ENCODE assay signal across 8 cellular contexts in the genomic region with DNA sequence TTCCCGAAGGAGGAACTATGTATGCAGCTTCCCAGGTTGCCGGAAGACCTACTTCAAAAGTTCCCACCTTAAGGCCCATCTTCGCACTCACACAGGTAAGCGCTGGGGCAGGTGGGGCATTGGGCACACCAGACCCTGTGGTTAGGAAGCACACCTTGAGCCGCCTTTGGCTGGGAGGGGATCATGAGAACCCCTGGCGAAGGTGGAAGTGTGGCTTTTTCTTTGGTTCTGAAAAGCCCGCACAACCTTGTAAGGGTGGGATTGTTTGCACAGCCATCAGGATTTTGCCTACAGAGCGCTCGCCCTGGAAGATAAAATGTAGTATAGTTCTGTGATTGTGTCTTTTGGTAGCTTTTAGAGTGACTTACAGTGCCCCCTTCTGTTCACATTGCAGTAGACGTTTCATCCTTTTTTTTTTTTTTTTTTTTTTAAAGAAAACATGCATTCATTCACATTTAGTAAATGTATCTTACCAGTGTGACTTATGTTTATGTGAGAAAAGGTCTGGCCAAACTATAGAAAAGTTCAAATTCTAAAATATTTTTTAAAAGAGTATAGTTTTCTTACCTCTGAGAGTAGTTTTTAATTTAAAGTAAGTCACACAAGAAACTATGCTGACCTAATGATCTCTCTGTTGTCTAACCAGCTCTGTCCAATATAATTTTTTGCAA. TPM values are rescaled to one million over a fixed set of nuclear protein-coding genes. Genes with fewer than 3 reads are reported as not detected.
DNase-seq lines count a peak whose midpoint lies in the region; ATAC-seq, FAIRE-seq and TF ChIP-seq lines count a peak whose summit lies in the region.

No MANE protein-coding gene starts in this region.

- H3K4me3 ChIP-seq in breast epithelium (no peak overlapping the region), liver (ENCODE audit: low read depth in 1 of 3, low read length in 3 of 3) (peak overlapping the region; percentile 27 to 88 (median 40))

- H3K4me1 ChIP-seq in breast epithelium, result no peaks in the 10 kb centered on the region
- H3K4me1 ChIP-seq in liver (ENCODE audit: control insufficient read depth in 4 of 4, insufficient read depth in 4 of 4, low read length in 3 of 4), result peaks cover 0 to 46% (median 37%) of the 10 kb centered on the region in 4 donors

- no peak for ATAC-seq in HG03097 (IDR thresholded peaks at IDR 0.05; ENCODE audit: low FRiP score, unreplicated experiment)

- H3K27me3 ChIP-seq in breast epithelium, result no peaks in the 10 kb centered on the region
- no peaks in the 10 kb centered on the region for H3K27me3 ChIP-seq in liver (ENCODE audit: control insufficient read depth in 4 of 4, insufficient read depth in 4 of 4, low read length in 3 of 4)

- intact Hi-C loops in breast epithelium (cut with DNase I; ENCODE audit: low total_unique reads), result loop anchor here (10.0 kb wide), 2 partner anchors 244 to 494 kb away; a partner anchor contains a TSS

- TF ChIP-seq RAD21 in liver (IDR thresholded peaks at IDR 0.05), result peak; percentile 81 to 87

- no peaks in the 10 kb centered on the region for H3K9me3 ChIP-seq in breast epithelium
- H3K9me3 ChIP-seq in liver (ENCODE audit: control insufficient read depth in 4 of 4, low read length in 3 of 4), result no peaks in the 10 kb centered on the region

- TF ChIP-seq POLR2A in breast epithelium (IDR thresholded peaks at IDR 0.05) (no peak), GM12892 (IDR thresholded peaks at IDR 0.05; ENCODE audit: low read depth, low read length) (no peak)

- H3K27ac ChIP-seq in breast epithelium, result peak overlapping the region in 1 of 2 donors; percentile 16
- H3K27ac ChIP-seq in liver (ENCODE audit: low read depth in 1 of 2, low read length in 2 of 2), result peak overlapping the region in 1 of 2 donors; percentile 71

- H3K36me3 ChIP-seq in breast epithelium, result no peaks in the 10 kb centered on the region
- H3K36me3 ChIP-seq in liver (ENCODE audit: control insufficient read depth in 4 of 4, insufficient read depth in 3 of 4, low read depth in 1 of 4, low read length in 3 of 4), result peaks cover 9 to 51% (median 40%) of the 10 kb centered on the region in 4 donors

- WGBS in liver, result 52% methylated on average over 10 of the region's 10 CpGs

- peak; percentile 31 for DNase-seq in AG09319 (ENCODE audit: extremely low read depth, low read depth)
- peak; percentile 41 to 59 for DNase-seq in NCI-H526 (lab: John Stamatoyannopoulos, UW)
- DNase-seq in breast epithelium (ENCODE audit: low spot score in 2 of 2), result no peak
- no peak for DNase-seq in GM12892 (ENCODE audit: insufficient read length)
- no peak for DNase-seq in iPS-NIHi11 (ENCODE audit: low spot score)

- peak overlapping the region in 1 of 2 donors; percentile 3 for H3K9ac ChIP-seq in liver (ENCODE audit: low read depth in 1 of 2, low read length in 2 of 2)

- no peak for FAIRE-seq in GM12892 (lab: Jason Lieb, UNC)

- TF ChIP-seq CTCF in AG09319 (IDR thresholded peaks at IDR 0.05; ENCODE audit: low read depth, low read length), result peak; percentile 60
- peak; percentile 67 for TF ChIP-seq CTCF in GM12873 (IDR thresholded peaks at IDR 0.05; ENCODE audit: insufficient read depth, low read depth, low read length, missing control alignments)
- TF ChIP-seq CTCF in breast epithelium (IDR thresholded peaks at IDR 0.05), result peak in 2 of 3 donors; percentile 50 to 69
- peak; percentile 60 for TF ChIP-seq CTCF in liver (IDR thresholded peaks at IDR 0.05; ENCODE audit: low read depth, low read length, missing input control)

TF ChIP-seq in liver, 16 proteins besides CTCF, POLR2A, EP300 and RAD21:
- TF ChIP-seq SP1 (IDR thresholded peaks at IDR 0.05) (peak; percentile 7), HNF4A (conservative IDR thresholded peaks at IDR 0.05) (no peak)
TF ChIP-seq in liver: peak in this region for 1.

RNA-seq across cellular contexts. Expression of a gene that starts 5.3 kb away (rescaled TPM):
- total RNA-seq in breast epithelium, result 10 to 100 TPM; 22.0 to 27.5 (median 22.2) TPM
- 10 to 100 TPM; 13.2 to 43.0 TPM for total RNA-seq in liver
- polyA plus RNA-seq in liver, result 10 to 100 TPM; 10.5 to 15.8 TPM
- polyA plus RNA-seq in GM12892 (2012; ENCODE audit: missing spikeins), result 2.2 TPM

RNA-seq across cellular contexts. Expression of a gene that starts 31.6 kb away (rescaled TPM):
- total RNA-seq in breast epithelium (1 to 10 TPM; 1.3 to 2.4 (median 1.6) TPM), liver (1 to 10 TPM; 1.3 to 4.1 TPM)
- polyA plus RNA-seq in liver, result under 1 TPM; 0.07 to 0.72 TPM
- polyA plus RNA-seq in GM12892 (2012; ENCODE audit: missing spikeins), result 2.6 TPM

Comparison
In these comparisons a context has a peak if more than half of its experiments do, and no peak if none do; other contexts are left out.
1. DNase-seq: peak in AG09319 (single experiment) and NCI-H526 (2 of 2); none in breast epithelium (0 of 2), GM12892 (single experiment) and iPS-NIHi11 (single experiment).
2. H3K4me3 ChIP-seq: peak in liver (3 of 3); none in breast epithelium (0 of 3).
3. Peak in every context shown above with its lines, with median percentiles within 50 percentile points of each other: CTCF ChIP-seq.